Comparison of ENCODE assay signal across 1 cellular context in genomic region chr17:39739885-39740356, GRCh38.
TF ChIP-seq lines count a peak whose summit lies in the region.

No MANE protein-coding gene starts in this region.

TF ChIP-seq in HepG2, 621 proteins besides CTCF, POLR2A, EP300 and RAD21 (continued from another document and continues in another):
- no peak for TF ChIP-seq HIC2 (CRISPR knock-in tag; IDR thresholded peaks at IDR 0.05; ENCODE audit: low read depth)
- TF ChIP-seq KLF11 (CRISPR knock-in tag; IDR thresholded peaks at IDR 0.05) = no peak
- TF ChIP-seq BRF2 (CRISPR knock-in tag; IDR thresholded peaks at IDR 0.05) = no peak
- no peak for TF ChIP-seq MXD3 (CRISPR knock-in tag; IDR thresholded peaks at IDR 0.05)
- TF ChIP-seq, protein P1, sequence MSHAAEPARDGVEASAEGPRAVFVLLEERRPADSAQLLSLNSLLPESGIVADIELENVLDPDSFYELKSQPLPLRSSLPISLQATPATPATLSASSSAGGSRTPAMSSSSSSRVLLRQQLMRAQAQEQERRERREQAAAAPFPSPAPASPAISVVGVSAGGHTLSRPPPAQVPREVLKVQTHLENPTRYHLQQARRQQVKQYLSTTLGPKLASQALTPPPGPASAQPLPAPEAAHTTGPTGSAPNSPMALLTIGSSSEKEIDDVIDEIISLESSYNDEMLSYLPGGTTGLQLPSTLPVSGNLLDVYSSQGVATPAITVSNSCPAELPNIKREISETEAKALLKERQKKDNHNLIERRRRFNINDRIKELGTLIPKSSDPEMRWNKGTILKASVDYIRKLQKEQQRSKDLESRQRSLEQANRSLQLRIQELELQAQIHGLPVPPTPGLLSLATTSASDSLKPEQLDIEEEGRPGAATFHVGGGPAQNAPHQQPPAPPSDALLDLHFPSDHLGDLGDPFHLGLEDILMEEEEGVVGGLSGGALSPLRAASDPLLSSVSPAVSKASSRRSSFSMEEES (CRISPR knock-in tag; IDR thresholded peaks at IDR 0.05) = no peak
- peak; percentile 60 for TF ChIP-seq ZC3H4 (CRISPR knock-in tag; IDR thresholded peaks at IDR 0.05; ENCODE audit: borderline replicate concordance)
- TF ChIP-seq ZNF792 (CRISPR knock-in tag; IDR thresholded peaks at IDR 0.05) = no peak
- TF ChIP-seq MEF2D (CRISPR knock-in tag; IDR thresholded peaks at IDR 0.05) = no peak
- TF ChIP-seq, protein P2, sequence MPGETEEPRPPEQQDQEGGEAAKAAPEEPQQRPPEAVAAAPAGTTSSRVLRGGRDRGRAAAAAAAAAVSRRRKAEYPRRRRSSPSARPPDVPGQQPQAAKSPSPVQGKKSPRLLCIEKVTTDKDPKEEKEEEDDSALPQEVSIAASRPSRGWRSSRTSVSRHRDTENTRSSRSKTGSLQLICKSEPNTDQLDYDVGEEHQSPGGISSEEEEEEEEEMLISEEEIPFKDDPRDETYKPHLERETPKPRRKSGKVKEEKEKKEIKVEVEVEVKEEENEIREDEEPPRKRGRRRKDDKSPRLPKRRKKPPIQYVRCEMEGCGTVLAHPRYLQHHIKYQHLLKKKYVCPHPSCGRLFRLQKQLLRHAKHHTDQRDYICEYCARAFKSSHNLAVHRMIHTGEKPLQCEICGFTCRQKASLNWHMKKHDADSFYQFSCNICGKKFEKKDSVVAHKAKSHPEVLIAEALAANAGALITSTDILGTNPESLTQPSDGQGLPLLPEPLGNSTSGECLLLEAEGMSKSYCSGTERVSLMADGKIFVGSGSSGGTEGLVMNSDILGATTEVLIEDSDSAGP (CRISPR knock-in tag; IDR thresholded peaks at IDR 0.05; ENCODE audit: borderline replicate concordance) = no peak; the same call in 1 of the 2 replicates
- no peak for TF ChIP-seq ZNF577 (CRISPR knock-in tag; IDR thresholded peaks at IDR 0.05; ENCODE audit: borderline replicate concordance, low read depth)
- no peak; the same call in 1 of the 2 replicates for TF ChIP-seq ZNF556 (CRISPR knock-in tag; IDR thresholded peaks at IDR 0.05; ENCODE audit: borderline replicate concordance)
- TF ChIP-seq NFE2 (CRISPR knock-in tag; IDR thresholded peaks at IDR 0.05) = no peak
- no peak for TF ChIP-seq PHB2 (IDR thresholded peaks at IDR 0.05; ENCODE audit: partially characterized antibody)
- TF ChIP-seq, protein P3, sequence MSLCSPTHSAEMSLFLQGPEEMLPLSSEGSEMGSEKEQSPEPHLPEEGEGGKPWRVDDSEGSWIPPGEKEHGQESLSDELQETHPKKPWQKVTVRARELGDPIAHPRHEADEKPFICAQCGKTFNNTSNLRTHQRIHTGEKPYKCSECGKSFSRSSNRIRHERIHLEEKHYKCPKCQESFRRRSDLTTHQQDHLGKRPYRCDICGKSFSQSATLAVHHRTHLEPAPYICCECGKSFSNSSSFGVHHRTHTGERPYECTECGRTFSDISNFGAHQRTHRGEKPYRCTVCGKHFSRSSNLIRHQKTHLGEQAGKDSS (CRISPR knock-in tag; IDR thresholded peaks at IDR 0.05; ENCODE audit: borderline replicate concordance, low read depth) = no peak
- no peak for TF ChIP-seq ZNF879 (CRISPR knock-in tag; IDR thresholded peaks at IDR 0.05)
- TF ChIP-seq NPAS2 (CRISPR knock-in tag; IDR thresholded peaks at IDR 0.05; ENCODE audit: borderline replicate concordance) = no peak
- no peak for TF ChIP-seq FOXK2 (IDR thresholded peaks at IDR 0.05)
- TF ChIP-seq PBX2 (CRISPR knock-in tag; IDR thresholded peaks at IDR 0.05) = no peak
- TF ChIP-seq THAP7 (CRISPR knock-in tag; IDR thresholded peaks at IDR 0.05) = no peak
- no peak for TF ChIP-seq ZNF629 (CRISPR knock-in tag; conservative IDR thresholded peaks at IDR 0.05)
- TF ChIP-seq ZSCAN9 (CRISPR knock-in tag; IDR thresholded peaks at IDR 0.05; ENCODE audit: borderline replicate concordance) = no peak
- 0 out of 2 replicates have a peak, but pooled peaks have one; percentile 12 for TF ChIP-seq NFATC3 (CRISPR knock-in tag; IDR thresholded peaks at IDR 0.05)
- no peak for TF ChIP-seq NR2F6 (IDR thresholded peaks at IDR 0.05)
- TF ChIP-seq NR2F6 (CRISPR knock-in tag; IDR thresholded peaks at IDR 0.05) = no peak
- no peak for TF ChIP-seq RXRB (CRISPR knock-in tag; IDR thresholded peaks at IDR 0.05; ENCODE audit: borderline replicate concordance)
- TF ChIP-seq HNF4G (IDR thresholded peaks at IDR 0.05; ENCODE audit: borderline replicate concordance, low read depth, low read length) = no peak
- TF ChIP-seq HNF4G (CRISPR knock-in tag; IDR thresholded peaks at IDR 0.05; ENCODE audit: borderline replicate concordance, low read depth) = no peak
- TF ChIP-seq, protein P4, sequence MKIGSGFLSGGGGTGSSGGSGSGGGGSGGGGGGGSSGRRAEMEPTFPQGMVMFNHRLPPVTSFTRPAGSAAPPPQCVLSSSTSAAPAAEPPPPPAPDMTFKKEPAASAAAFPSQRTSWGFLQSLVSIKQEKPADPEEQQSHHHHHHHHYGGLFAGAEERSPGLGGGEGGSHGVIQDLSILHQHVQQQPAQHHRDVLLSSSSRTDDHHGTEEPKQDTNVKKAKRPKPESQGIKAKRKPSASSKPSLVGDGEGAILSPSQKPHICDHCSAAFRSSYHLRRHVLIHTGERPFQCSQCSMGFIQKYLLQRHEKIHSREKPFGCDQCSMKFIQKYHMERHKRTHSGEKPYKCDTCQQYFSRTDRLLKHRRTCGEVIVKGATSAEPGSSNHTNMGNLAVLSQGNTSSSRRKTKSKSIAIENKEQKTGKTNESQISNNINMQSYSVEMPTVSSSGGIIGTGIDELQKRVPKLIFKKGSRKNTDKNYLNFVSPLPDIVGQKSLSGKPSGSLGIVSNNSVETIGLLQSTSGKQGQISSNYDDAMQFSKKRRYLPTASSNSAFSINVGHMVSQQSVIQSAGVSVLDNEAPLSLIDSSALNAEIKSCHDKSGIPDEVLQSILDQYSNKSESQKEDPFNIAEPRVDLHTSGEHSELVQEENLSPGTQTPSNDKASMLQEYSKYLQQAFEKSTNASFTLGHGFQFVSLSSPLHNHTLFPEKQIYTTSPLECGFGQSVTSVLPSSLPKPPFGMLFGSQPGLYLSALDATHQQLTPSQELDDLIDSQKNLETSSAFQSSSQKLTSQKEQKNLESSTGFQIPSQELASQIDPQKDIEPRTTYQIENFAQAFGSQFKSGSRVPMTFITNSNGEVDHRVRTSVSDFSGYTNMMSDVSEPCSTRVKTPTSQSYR (CRISPR knock-in tag; IDR thresholded peaks at IDR 0.05; ENCODE audit: borderline replicate concordance) = no peak
- no peak for TF ChIP-seq ZNF737 (CRISPR knock-in tag; IDR thresholded peaks at IDR 0.05; ENCODE audit: borderline replicate concordance)
- TF ChIP-seq ZNF124 (CRISPR knock-in tag; IDR thresholded peaks at IDR 0.05) = no peak
- TF ChIP-seq CEBPZ (IDR thresholded peaks at IDR 0.05; ENCODE audit: low read length) = no peak
- TF ChIP-seq ZBTB21 (CRISPR knock-in tag; IDR thresholded peaks at IDR 0.05) = no peak
- no peak for TF ChIP-seq PHF8 (CRISPR knock-in tag; IDR thresholded peaks at IDR 0.05)
- TF ChIP-seq, protein P5, sequence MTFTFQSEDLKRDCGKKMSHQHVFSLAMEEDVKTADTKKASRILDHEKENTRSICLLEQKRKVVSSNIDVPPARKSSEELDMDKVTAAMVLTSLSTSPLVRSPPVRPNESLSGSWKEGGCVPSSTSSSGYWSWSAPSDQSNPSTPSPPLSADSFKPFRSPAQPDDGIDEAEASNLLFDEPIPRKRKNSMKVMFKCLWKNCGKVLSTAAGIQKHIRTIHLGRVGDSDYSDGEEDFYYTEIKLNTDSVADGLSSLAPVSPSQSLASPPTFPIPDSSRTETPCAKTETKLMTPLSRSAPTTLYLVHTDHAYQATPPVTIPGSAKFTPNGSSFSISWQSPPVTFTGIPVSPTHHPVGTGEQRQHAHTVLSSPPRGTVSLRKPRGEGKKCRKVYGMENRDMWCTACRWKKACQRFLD (CRISPR knock-in tag; IDR thresholded peaks at IDR 0.05; ENCODE audit: borderline replicate concordance) = no peak; the same call in 1 of the 2 replicates
- peak; percentile 51 for TF ChIP-seq ZNF777 (CRISPR knock-in tag; IDR thresholded peaks at IDR 0.05)
- TF ChIP-seq, protein P6, sequence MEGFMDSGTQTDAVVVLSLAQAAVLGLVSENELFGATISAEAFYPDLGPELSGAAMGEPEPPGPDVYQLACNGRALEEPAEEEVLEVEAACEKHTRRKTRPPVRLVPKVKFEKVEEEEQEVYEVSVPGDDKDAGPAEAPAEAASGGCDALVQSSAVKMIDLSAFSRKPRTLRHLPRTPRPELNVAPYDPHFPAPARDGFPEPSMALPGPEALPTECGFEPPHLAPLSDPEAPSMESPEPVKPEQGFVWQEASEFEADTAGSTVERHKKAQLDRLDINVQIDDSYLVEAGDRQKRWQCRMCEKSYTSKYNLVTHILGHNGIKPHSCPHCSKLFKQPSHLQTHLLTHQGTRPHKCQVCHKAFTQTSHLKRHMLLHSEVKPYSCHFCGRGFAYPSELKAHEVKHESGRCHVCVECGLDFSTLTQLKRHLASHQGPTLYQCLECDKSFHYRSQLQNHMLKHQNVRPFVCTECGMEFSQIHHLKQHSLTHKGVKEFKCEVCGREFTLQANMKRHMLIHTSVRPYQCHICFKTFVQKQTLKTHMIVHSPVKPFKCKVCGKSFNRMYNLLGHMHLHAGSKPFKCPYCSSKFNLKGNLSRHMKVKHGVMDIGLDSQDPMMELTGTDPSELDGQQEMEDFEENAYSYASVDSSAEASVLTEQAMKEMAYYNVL (CRISPR knock-in tag; IDR thresholded peaks at IDR 0.05; ENCODE audit: borderline replicate concordance) = no peak
- no peak for TF ChIP-seq SOX13 (IDR thresholded peaks at IDR 0.05)
- no peak for TF ChIP-seq SOX13 (CRISPR knock-in tag; conservative IDR thresholded peaks at IDR 0.05 in 1 of 2, IDR thresholded peaks at IDR 0.05 in 1 of 2)
- TF ChIP-seq GATAD1 (CRISPR knock-in tag; IDR thresholded peaks at IDR 0.05) = no peak
- TF ChIP-seq SALL2 (CRISPR knock-in tag; IDR thresholded peaks at IDR 0.05) = peak; percentile 48; the same call in 1 of the 2 replicates
- TF ChIP-seq ZNF230 (CRISPR knock-in tag; IDR thresholded peaks at IDR 0.05) = no peak; the same call in 1 of the 2 replicates
- TF ChIP-seq SIX4 (CRISPR knock-in tag; IDR thresholded peaks at IDR 0.05) = no peak
- no peak for TF ChIP-seq NFKBIZ (CRISPR knock-in tag; IDR thresholded peaks at IDR 0.05)
- TF ChIP-seq HDAC2 (CRISPR knock-in tag; IDR thresholded peaks at IDR 0.05) = no peak
- TF ChIP-seq TCF7 (IDR thresholded peaks at IDR 0.05; ENCODE audit: low read depth) = peak; percentile 5; the same call in 1 of the 2 replicates
